ENCODE assay signal across 10 cellular contexts in the genomic region with DNA sequence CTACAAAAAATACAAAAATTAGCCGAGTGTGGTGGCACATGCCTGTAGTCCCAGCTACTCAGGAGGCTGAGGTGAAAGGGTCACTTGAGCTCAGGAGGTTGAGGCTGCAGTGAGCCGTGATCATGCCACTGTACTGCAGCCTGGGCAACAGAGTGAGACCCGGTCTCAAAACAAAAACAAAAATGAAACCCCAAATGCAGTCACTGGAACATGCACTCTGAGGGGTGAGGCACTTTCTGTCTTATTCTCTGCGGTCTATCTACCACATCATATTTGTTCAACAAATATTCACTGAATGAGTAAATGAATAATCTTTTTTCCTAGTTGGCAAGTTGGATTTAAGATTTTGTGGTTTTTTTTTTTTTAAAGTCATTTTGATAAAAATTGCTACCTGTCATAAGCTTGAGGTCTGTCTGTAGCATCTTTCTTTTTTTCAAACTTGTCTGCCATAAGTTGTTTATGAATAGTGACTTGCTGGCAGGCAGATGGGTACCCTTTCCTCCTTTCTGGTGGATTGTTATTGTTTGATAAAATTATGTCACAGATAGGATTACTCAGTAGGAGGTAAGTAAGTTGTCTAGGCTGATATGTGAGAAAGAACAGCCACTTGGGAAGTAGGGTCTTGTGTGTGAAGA. TPM values are rescaled to one million over a fixed set of nuclear protein-coding genes. Genes with fewer than 3 reads are reported as not detected.
DNase-seq lines count a peak whose midpoint lies in the region; ATAC-seq lines count a peak whose summit lies in the region.
"Had no signal": no experiment of that assay in that cellular context is flagged by ENCODE, and none has a peak within 500 bp of the region (broad histone marks: within the 10 kb centered on the region; RNA-seq: fewer than 3 reads in every experiment).

No MANE protein-coding gene starts in this region.

- H3K36me3 ChIP-seq in MG63 = no peaks in the 10 kb centered on the region
- H3K36me3 ChIP-seq: esophagus squamous epithelium had no signal

- DNase-seq in activated effector memory CD4-positive, alpha-beta T cell treated with anti-CD3 and anti-CD28 coated beads, Interleukin-2, amount 50 U/mL, for 16 hours = peak; percentile 66
- no peak for DNase-seq in activated effector memory CD4-positive, alpha-beta T cell treated with Interleukin-2 at 50 U/mL for 16 hours
- DNase-seq in T-helper 2 cell treated with Interferon-gamma antibody and Interleukin-4, amounts not matched to agents 5 μg/mL and 100 μg/mL, for 36 hours (ENCODE audit: low spot score) = peak; percentile 58
- DNase-seq in stimulated activated CD8-positive, alpha-beta memory T cell treated with anti-CD3 and anti-CD28 coated beads, Interleukin-4, amount 100 ng/mL, for 48 hours = peak; percentile 36
- DNase-seq in DMS53 (lab: John Stamatoyannopoulos, UW) (no peak), NCI-H226 (no peak), MG63 (no peak)
- DNase-seq: esophagus squamous epithelium, retina had no signal

- H3K9me3 ChIP-seq in MG63 = no peaks in the 10 kb centered on the region
- H3K9me3 ChIP-seq: esophagus squamous epithelium had no signal

- H3K27ac Mint-ChIP-seq in T-helper 2 cell treated with Interferon-gamma antibody and Interleukin-4, amounts not matched to agents 5 μg/mL and 100 μg/mL, for 36 hours = peak overlapping the region; percentile 74

- peaks cover 6% of the 10 kb centered on the region for H3K27me3 Mint-ChIP-seq in T-helper 2 cell treated with Interferon-gamma antibody and Interleukin-4, amounts not matched to agents 5 μg/mL and 100 μg/mL, for 36 hours (ENCODE audit: low read depth)

- no peaks in the 10 kb centered on the region for H3K36me3 Mint-ChIP-seq in T-helper 2 cell treated with Interferon-gamma antibody and Interleukin-4, amounts not matched to agents 5 μg/mL and 100 μg/mL, for 36 hours (ENCODE audit: low read depth)

- H3K4me1 Mint-ChIP-seq in T-helper 2 cell treated with Interferon-gamma antibody and Interleukin-4, amounts not matched to agents 5 μg/mL and 100 μg/mL, for 36 hours (ENCODE audit: low read depth) = peaks cover 22% of the 10 kb centered on the region

- H3K4me3 Mint-ChIP-seq in T-helper 2 cell treated with Interferon-gamma antibody and Interleukin-4, amounts not matched to agents 5 μg/mL and 100 μg/mL, for 36 hours = peak overlapping the region; percentile 49

- H3K4me3 ChIP-seq in MG63 = no peak overlapping the region
- H3K4me3 ChIP-seq: esophagus squamous epithelium had no signal

- H3K27me3 ChIP-seq in MG63 = no peaks in the 10 kb centered on the region; the same call in 1 of the 2 replicates

- peak; percentile 87 for ATAC-seq in HG02870 (IDR thresholded peaks at IDR 0.05; ENCODE audit: unreplicated experiment)

- no peaks in the 10 kb centered on the region for H3K9me3 Mint-ChIP-seq in T-helper 2 cell treated with Interferon-gamma antibody and Interleukin-4, amounts not matched to agents 5 μg/mL and 100 μg/mL, for 36 hours

RNA-seq across cellular contexts. Expression of a gene that starts 11.8 kb away (rescaled TPM):
- total RNA-seq in MG63 (2014; rRNA removed; shearing (Covaris generic); ENCODE audit: low replicate concordance) = not detected in 2 replicates
- total RNA-seq: esophagus squamous epithelium had no signal

Comparison
In these comparisons a context has a peak if more than half of its experiments do, and no peak if none do; other contexts are left out.
1. DNase-seq: peak in activated effector memory CD4-positive, alpha-beta T cell treated with anti-CD3 and anti-CD28 coated beads, Interleukin-2, amount 50 U/mL, for 16 hours (single experiment), T-helper 2 cell treated with Interferon-gamma antibody and Interleukin-4, amounts not matched to agents 5 μg/mL and 100 μg/mL, for 36 hours (single experiment) and stimulated activated CD8-positive, alpha-beta memory T cell treated with anti-CD3 and anti-CD28 coated beads, Interleukin-4, amount 100 ng/mL, for 48 hours (single experiment); none in activated effector memory CD4-positive, alpha-beta T cell treated with Interleukin-2 at 50 U/mL for 16 hours (single experiment), DMS53 (single experiment), NCI-H226 (single experiment) and MG63 (single experiment).